23 cellular contexts compared by ENCODE assay signal in the genomic region with DNA sequence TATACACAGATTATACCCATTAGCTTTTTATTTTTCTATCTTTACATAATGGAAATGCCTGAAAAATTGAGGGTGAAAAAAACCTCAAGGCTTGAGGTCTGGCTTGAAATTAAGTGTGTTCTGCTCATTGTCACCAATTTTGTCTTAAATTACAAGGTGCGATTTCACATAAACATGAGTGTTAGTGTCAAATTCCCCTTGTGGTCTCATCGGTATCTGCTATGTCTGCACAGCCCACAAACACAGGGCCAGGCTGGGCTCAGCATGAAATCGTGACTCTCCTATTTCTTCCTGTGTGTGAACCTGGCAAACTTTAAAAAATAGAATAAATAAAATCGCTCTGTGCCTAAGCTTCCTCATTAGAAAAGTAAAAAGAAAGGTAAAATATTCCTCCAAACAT.
"Had no signal": no experiment of that assay in that cellular context is flagged by ENCODE, and none has a peak within 500 bp of the region (broad histone marks: within the 10 kb centered on the region; RNA-seq: fewer than 3 reads in every experiment).

No MANE protein-coding gene starts in this region.

- H3K4me1 ChIP-seq: SJSA1 had no signal

- H3K4me3 ChIP-seq: SJSA1, SK-N-MC had no signal

- H3K27me3 ChIP-seq: SJSA1 had no signal

- FAIRE-seq: HepG2, RCC 7860 had no signal

- H3K27ac ChIP-seq: SJSA1, SK-N-MC had no signal

- ATAC-seq: HepG2 had no signal

- H3K36me3 ChIP-seq: SJSA1 had no signal

- DNase-seq: IMR-90, Kasumi-1, KG1, MV-4-11, NCI-H1048, NCI-H1105, NCI-H1417, NCI-H1436 treated with DMSO at 0.1 percent for 48 hours, NCI-H1694, NCI-H187 treated with DMSO at 0.1 percent for 48 hours, NCI-H2029 treated with DMSO at 0.1 percent for 48 hours, NCI-H2171 treated with DMSO at 0.1 percent for 48 hours, NCI-H2227 treated with DMSO at 0.1 percent for 48 hours, NCI-H524, NCI-H69, NCI-H774, Right ventricle myocardium superior, RPMI8226, SIG-M5 had no signal

- H3K9me3 ChIP-seq: SJSA1 had no signal
